1 cellular context compared by ENCODE assay signal in the genomic region with DNA sequence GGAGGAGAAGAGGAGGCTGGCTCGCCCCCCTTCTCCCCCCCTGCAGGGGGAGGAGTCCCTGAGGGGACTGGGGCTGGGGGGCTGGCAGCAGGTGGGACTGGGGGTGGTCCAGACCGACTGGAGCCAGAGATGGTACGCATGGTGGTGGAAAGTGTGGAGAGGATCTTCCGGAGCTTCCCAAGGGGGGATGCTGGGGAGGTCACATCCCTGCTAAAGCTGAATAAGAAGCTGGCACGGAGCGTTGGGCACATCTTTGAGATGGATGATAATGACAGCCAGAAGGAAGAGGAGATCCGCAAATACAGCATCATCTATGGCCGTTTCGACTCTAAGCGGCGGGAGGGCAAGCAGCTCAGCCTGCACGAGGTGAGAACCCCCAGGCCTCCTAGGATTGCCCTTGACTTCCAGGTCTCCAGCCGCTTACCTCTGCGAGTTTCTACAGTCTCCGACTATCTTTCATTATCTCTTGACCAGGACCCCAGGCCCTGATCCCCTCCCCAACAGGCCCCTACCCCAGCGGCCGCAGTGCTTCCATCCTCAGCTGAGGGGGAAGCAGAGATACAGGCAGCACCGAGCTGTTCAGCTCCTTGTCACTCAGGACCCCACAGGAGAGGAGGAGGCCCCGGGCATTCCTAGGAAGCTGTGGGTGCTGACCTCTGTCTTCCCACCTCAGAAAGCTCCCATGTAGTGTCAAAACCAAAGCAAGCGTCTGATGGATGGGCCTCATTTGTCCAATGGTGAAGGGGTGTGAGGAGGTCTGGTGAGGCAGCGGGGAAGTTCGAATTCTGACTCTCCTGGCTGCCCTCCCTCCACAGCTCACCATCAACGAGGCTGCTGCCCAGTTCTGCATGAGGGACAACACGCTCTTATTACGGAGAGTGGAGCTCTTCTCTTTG.
TF ChIP-seq lines count a peak whose summit lies in the region.

No MANE protein-coding gene starts in this region.

TF ChIP-seq in WTC11, 78 proteins besides CTCF, POLR2A, EP300 and RAD21 (continued from another document):
- TF ChIP-seq, protein P1, sequence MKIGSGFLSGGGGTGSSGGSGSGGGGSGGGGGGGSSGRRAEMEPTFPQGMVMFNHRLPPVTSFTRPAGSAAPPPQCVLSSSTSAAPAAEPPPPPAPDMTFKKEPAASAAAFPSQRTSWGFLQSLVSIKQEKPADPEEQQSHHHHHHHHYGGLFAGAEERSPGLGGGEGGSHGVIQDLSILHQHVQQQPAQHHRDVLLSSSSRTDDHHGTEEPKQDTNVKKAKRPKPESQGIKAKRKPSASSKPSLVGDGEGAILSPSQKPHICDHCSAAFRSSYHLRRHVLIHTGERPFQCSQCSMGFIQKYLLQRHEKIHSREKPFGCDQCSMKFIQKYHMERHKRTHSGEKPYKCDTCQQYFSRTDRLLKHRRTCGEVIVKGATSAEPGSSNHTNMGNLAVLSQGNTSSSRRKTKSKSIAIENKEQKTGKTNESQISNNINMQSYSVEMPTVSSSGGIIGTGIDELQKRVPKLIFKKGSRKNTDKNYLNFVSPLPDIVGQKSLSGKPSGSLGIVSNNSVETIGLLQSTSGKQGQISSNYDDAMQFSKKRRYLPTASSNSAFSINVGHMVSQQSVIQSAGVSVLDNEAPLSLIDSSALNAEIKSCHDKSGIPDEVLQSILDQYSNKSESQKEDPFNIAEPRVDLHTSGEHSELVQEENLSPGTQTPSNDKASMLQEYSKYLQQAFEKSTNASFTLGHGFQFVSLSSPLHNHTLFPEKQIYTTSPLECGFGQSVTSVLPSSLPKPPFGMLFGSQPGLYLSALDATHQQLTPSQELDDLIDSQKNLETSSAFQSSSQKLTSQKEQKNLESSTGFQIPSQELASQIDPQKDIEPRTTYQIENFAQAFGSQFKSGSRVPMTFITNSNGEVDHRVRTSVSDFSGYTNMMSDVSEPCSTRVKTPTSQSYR (CRISPR knock-in tag; IDR thresholded peaks at IDR 0.05), result no peak
- TF ChIP-seq ZNF317 (CRISPR knock-in tag; IDR thresholded peaks at IDR 0.05; ENCODE audit: borderline replicate concordance, low read depth), result no peak
